8 cellular contexts compared by ENCODE assay signal in the genomic region with DNA sequence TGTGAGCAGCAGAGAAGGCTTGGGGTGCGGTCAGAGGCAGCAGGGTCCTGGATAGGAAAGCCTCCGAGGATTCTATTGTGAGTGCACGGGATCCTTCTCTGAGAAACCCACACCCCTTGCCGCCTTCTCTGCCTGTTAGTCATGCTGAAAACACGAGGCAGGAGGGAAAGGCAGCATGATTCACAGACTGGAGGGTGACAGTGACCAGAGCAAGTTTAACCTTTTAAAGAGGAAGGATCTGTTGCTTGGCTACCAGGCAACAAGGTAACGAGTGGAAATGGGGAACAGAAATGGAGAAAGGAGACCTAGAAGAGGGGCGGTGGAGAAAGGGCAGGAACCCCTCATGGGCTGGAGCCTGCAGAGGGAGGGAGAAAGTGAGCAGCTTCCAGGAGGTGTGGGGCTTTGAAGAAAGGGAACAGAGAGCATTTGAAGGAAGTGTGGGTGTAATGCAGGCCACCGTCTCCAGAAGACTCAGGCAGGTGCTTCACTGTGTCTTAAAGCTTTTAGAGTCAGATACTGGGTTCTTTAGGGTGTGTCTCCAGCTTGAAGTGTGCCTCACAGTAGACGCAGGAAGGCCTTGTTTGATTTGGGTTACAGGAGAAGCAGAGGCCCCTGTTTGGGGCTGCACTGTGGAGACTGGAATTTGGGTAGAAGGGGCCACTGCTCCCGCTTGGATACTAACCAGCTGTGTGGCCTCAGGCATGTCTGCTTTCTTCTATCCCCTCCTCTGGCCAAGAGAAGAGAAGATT. TPM values are rescaled to one million over a fixed set of nuclear protein-coding genes. Genes with fewer than 3 reads are reported as not detected.
A peak's percentile ranks its signal among the peaks of the same experiment; 100 is the strongest.
DNase-seq lines count a peak whose midpoint lies in the region; ATAC-seq and TF ChIP-seq lines count a peak whose summit lies in the region.

No MANE protein-coding gene starts in this region.

- peak overlapping the region; percentile 55 for H3K4me2 ChIP-seq in neural progenitor cell

- TF ChIP-seq CTCF in A673 (conservative IDR thresholded peaks at IDR 0.05; ENCODE audit: low read depth, low read length), result no peak
- TF ChIP-seq CTCF in neural progenitor cell (IDR thresholded peaks at IDR 0.05), result no peak

- H4K20me1 ChIP-seq in neural progenitor cell (ENCODE audit: low read depth), result no peaks in the 10 kb centered on the region

- H3K27me3 Mint-ChIP-seq in neural progenitor cell (ENCODE audit: insufficient read depth, low read depth), result peaks cover 5% of the 10 kb centered on the region

- H2AFZ ChIP-seq in neural progenitor cell (replicated peaks), result peak overlapping the region; percentile 11

- H3K4me1 ChIP-seq in A673 (ENCODE audit: insufficient read depth, low read length, poor library complexity, severe bottlenecking) (no peaks in the 10 kb centered on the region), neural progenitor cell (peaks cover 38% of the 10 kb centered on the region)

- H3K9me3 Mint-ChIP-seq in neural progenitor cell, result no peaks in the 10 kb centered on the region

- H3K79me2 ChIP-seq in neural progenitor cell (ENCODE audit: low read depth), result no peaks in the 10 kb centered on the region

- CTCF ChIA-PET in A673 (lab: Charles Lee), result no interaction called here

- H3K4me3 ChIP-seq in A673 (ENCODE audit: low read depth, low read length, poor library complexity, severe bottlenecking), result no peak overlapping the region
- H3K4me3 ChIP-seq in neural progenitor cell, result no peak overlapping the region

- ATAC-seq in GM19397 (IDR thresholded peaks at IDR 0.05; ENCODE audit: unreplicated experiment), result no peak

- no peak overlapping the region for H3K27ac ChIP-seq in A673 (ENCODE audit: low read depth, low read length, poor library complexity, severe bottlenecking)
- H3K27ac ChIP-seq in epithelial cell of prostate, result peak overlapping the region; percentile 80
- no peak overlapping the region for H3K27ac ChIP-seq in neural progenitor cell

- H3K36me3 ChIP-seq in A673 (ENCODE audit: insufficient read depth, low read length, poor library complexity, severe bottlenecking) (no peaks in the 10 kb centered on the region), neural progenitor cell (no peaks in the 10 kb centered on the region)

- H3K36me3 Mint-ChIP-seq in neural progenitor cell, result no peaks in the 10 kb centered on the region

- intact Hi-C loops in A673 (cut with micrococcal nuclease; ENCODE audit: unreplicated experiment), result no loop called here

- H3K27ac Mint-ChIP-seq in neural progenitor cell, result peak overlapping the region; percentile 47

- peak; percentile 42 for DNase-seq in A673 (ENCODE audit: low spot score)
- DNase-seq in HPDE6-E6E7 (ENCODE audit: extremely low spot score), result peak; percentile 95
- peak; percentile 75 for DNase-seq in activated CD4-positive, alpha-beta T cell treated with anti-CD3 and anti-CD28 coated beads for 48 hours
- peak; percentile 65 for DNase-seq in epithelial cell of prostate (ENCODE audit: low read depth, low spot score)
- DNase-seq in neural progenitor cell (ENCODE audit: low spot score), result no peak
- DNase-seq in activated gamma-delta T cell (lab: John Stamatoyannopoulos, UW), result no peak
- no peak for DNase-seq in NCI-H187 treated with DMSO at 0.1 percent for 48 hours (lab: John Stamatoyannopoulos, UW)

- POLR2A ChIA-PET in A673 (lab: Charles Lee; ENCODE audit: low non-redundant PET), result no interaction called here

- H3K27me3 ChIP-seq in A673 (replicated peaks; ENCODE audit: insufficient read depth, low read depth, low read length, poor library complexity) (no peaks in the 10 kb centered on the region), neural progenitor cell (no peaks in the 10 kb centered on the region)

- H3F3A ChIP-seq in neural progenitor cell (ENCODE audit: low read depth), result peaks cover 12% of the 10 kb centered on the region

- H3K4me3 Mint-ChIP-seq in neural progenitor cell, result peak overlapping the region; percentile 12

- H3K4me1 Mint-ChIP-seq in neural progenitor cell, result peaks cover 83% of the 10 kb centered on the region

- no peaks in the 10 kb centered on the region for H3K9me3 ChIP-seq in A673 (ENCODE audit: low read depth, low read length, poor library complexity, severe bottlenecking)
- no peaks in the 10 kb centered on the region for H3K9me3 ChIP-seq in neural progenitor cell (ENCODE audit: low read depth)

- H3K9ac ChIP-seq in neural progenitor cell, result no peak overlapping the region

- BruUV-seq in A673 (replicated peaks; lab: Mats Ljungman, UMichigan), result no TSS peak

RNA-seq across cellular contexts. Expression of gene OPTC, which starts 19.1 kb away (rescaled TPM):
- not detected in 2 replicates for total RNA-seq in A673 (2021)
- 0.50 TPM in 1 of 2 replicates, not detected in the other for total RNA-seq in neural progenitor cell (ENCODE audit: low replicate concordance)

RNA-seq across cellular contexts. Expression of gene PRELP, which starts 37.4 kb away (rescaled TPM):
- not detected in 2 replicates for total RNA-seq in A673 (2021)
- 0.26 and 0.34 TPM in 2 replicates for total RNA-seq in neural progenitor cell (ENCODE audit: low replicate concordance)

Comparison
In these comparisons a context has a peak if more than half of its experiments do, and no peak if none do; other contexts are left out.
1. DNase-seq: peak in A673 (single experiment), HPDE6-E6E7 (single experiment), activated CD4-positive, alpha-beta T cell treated with anti-CD3 and anti-CD28 coated beads for 48 hours (single experiment) and epithelial cell of prostate (single experiment); none in neural progenitor cell (single experiment), activated gamma-delta T cell (single experiment) and NCI-H187 treated with DMSO at 0.1 percent for 48 hours (single experiment).